11 cellular contexts compared by ENCODE assay signal in the genomic region with DNA sequence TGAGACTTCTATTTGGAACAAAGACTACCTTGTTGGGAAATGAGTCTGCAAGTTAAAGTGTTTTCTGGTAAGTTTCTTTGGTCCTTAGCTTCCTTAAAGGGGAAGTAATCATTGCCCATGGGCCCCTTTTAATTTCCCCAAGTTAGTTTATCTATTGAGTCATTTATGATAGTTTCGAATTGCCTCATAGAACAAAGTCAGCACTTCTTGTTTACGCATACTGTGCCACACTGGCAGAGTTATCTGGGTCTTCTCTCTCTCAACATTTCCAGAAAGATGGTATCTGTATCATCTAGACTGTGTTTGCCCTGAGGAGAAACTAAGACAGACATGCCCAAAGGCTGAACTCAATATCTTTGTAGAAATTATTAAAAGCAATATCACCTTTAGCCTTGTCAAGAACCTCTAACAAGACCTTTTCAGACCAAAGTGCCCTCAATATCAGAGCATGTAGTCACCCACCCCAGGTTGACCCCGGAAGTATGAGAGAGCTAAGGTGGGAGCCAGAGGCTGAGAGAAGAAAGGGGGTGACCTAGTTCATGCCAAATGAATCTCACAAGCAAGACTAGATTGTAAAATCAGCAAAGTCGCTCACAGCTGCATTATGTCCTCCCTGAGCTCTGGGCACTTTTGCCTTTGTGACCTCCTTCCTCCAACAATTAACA. TPM values are rescaled to one million over a fixed set of nuclear protein-coding genes. Genes with fewer than 3 reads are reported as not detected.
DNase-seq lines count a peak whose midpoint lies in the region; ATAC-seq and TF ChIP-seq lines count a peak whose summit lies in the region.
"Had no signal": no experiment of that assay in that cellular context is flagged by ENCODE, and none has a peak within 500 bp of the region (broad histone marks: within the 10 kb centered on the region; RNA-seq: fewer than 3 reads in every experiment).

No MANE protein-coding gene starts in this region.

- H3K27me3 ChIP-seq in breast epithelium: no peaks in the 10 kb centered on the region
- H3K27me3 ChIP-seq: tibial artery had no signal

- H3K9me3 ChIP-seq in breast epithelium: no peaks in the 10 kb centered on the region
- H3K9me3 ChIP-seq: tibial artery had no signal

- DNase-seq in CD1c-positive myeloid dendritic cell (ENCODE audit: extremely low spot score): peak; percentile 85
- DNase-seq in globus pallidus (ENCODE audit: low spot score): peak; percentile 19
- DNase-seq in NK-92 treated with Interleukin-12 subunit alpha and Interleukin-12 subunit beta, amount 100 ng/mL, for 24 hours (lab: John Stamatoyannopoulos, UW): no peak
- no peak for DNase-seq in breast epithelium (ENCODE audit: low spot score in 2 of 2)
- DNase-seq in C1 segment of cervical spinal cord (lab: John Stamatoyannopoulos, UW): no peak
- DNase-seq: Karpas-422 had no signal

- H3K4me1 ChIP-seq in breast epithelium: no peaks in the 10 kb centered on the region
- H3K4me1 ChIP-seq: tibial artery had no signal

- no peak for TF ChIP-seq POLR2A in breast epithelium (IDR thresholded peaks at IDR 0.05)

- no peak overlapping the region for H3K4me3 ChIP-seq in breast epithelium
- H3K4me3 ChIP-seq: tibial artery had no signal

- H3K36me3 ChIP-seq in breast epithelium: no peaks in the 10 kb centered on the region
- H3K36me3 ChIP-seq: tibial artery had no signal

- ATAC-seq in GM19043 (IDR thresholded peaks at IDR 0.05; ENCODE audit: low read depth, unreplicated experiment): peak; percentile 70
- peak; percentile 94 for ATAC-seq in HG03432 (IDR thresholded peaks at IDR 0.05; ENCODE audit: unreplicated experiment)
- ATAC-seq in GM19467 (IDR thresholded peaks at IDR 0.05; ENCODE audit: unreplicated experiment): no peak

- TF ChIP-seq CTCF in breast epithelium (IDR thresholded peaks at IDR 0.05): no peak

- intact Hi-C loops in breast epithelium (cut with DNase I; ENCODE audit: low total_unique reads): no loop called here

- no peak overlapping the region for H3K27ac ChIP-seq in breast epithelium
- H3K27ac ChIP-seq: tibial artery had no signal

RNA-seq across cellular contexts. Expression of gene GPR65, which starts 40.0 kb away (rescaled TPM):
- 1 to 10 TPM; 1.0 to 2.3 (median 1.1) TPM for total RNA-seq in breast epithelium
- total RNA-seq: epithelial cell of proximal tubule had no signal

RNA-seq across cellular contexts. Expression of gene GALC, which starts 51.9 kb away (rescaled TPM):
- total RNA-seq in breast epithelium: 10 to 100 TPM; 30.8 to 39.8 (median 37.3) TPM

Comparison
In these comparisons a context has a peak if more than half of its experiments do, and no peak if none do; other contexts are left out.
1. DNase-seq: peak in CD1c-positive myeloid dendritic cell (single experiment) and globus pallidus (single experiment); none in NK-92 treated with Interleukin-12 subunit alpha and Interleukin-12 subunit beta, amount 100 ng/mL, for 24 hours (single experiment), breast epithelium (0 of 2) and C1 segment of cervical spinal cord (0 of 14).